Comparison of ENCODE assay signal across 16 cellular contexts in the genomic region with DNA sequence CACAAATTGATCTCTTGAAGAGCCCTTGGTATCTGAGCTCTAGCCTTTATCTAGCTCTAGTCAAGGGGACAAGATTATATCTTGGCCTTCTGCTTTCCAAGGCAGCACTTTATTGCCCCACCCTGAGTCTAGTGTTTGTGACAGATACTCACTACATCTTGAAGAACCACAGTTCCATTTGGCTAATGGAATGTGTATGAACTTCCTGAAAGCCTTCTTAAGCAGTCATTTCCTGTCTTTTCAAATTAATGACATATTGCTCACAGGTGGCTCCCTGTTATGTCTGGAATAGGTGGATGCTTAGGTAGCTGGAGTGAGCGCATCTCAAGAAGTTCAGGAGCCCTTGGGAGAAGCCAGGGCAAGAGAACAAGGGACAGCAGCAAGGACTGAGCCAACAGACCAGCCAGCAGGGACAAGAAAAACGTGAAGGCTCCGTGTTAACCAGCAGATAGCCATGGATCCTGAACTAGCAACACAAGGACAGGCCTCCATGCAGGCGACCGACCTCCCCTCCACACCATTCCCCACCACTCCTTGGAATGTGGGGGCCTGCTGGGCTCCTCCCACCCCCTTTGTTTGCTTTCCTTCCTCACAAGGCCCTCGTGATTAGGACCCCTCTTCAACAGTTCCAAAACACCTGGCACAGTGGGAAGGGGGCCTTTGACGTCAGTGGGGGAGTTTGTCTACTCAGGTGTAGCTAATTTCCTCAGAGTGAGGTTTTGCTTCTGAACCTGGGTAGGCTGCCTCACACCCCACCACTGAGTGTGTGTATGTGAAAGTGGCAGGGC. TPM values are rescaled to one million over a fixed set of nuclear protein-coding genes. Genes with fewer than 3 reads are reported as not detected.
DNase-seq lines count a peak whose midpoint lies in the region; ATAC-seq, FAIRE-seq and TF ChIP-seq lines count a peak whose summit lies in the region.
"Had no signal": no experiment of that assay in that cellular context is flagged by ENCODE, and none has a peak within 500 bp of the region (broad histone marks: within the 10 kb centered on the region; RNA-seq: fewer than 3 reads in every experiment).

No MANE protein-coding gene starts in this region.

- BruUV-seq in PC-3 (replicated peaks; lab: Mats Ljungman, UMichigan): no TSS peak
- BruUV-seq in endothelial cell of umbilical vein (replicated peaks; lab: Mats Ljungman, UMichigan): no TSS peak

- H3K27me3 Mint-ChIP-seq in GM23338 (ENCODE audit: insufficient read depth, low read depth, poor library complexity): peaks cover 2% of the 10 kb centered on the region
- peaks cover 5% of the 10 kb centered on the region for H3K27me3 Mint-ChIP-seq in activated T-cell treated with anti-CD3 and anti-CD28 coated beads, Interleukin-2, amount 50 U/mL, for 72 hours (ENCODE audit: low read depth)

- H3K4me3 Mint-ChIP-seq in GM23338: no peak overlapping the region
- no peak overlapping the region for H3K4me3 Mint-ChIP-seq in activated T-cell treated with anti-CD3 and anti-CD28 coated beads, Interleukin-2, amount 50 U/mL, for 72 hours
- H3K4me3 Mint-ChIP-seq: CD8-positive, alpha-beta memory T cell; type B pancreatic cell had no signal

- CTCF ChIA-PET in PC-3 (lab: Charles Lee): no interaction called here
- CTCF ChIA-PET in endothelial cell of umbilical vein (lab: Charles Lee): interaction anchor here (1.0 kb wide), 1 partner anchor 227 kb away, joined by 3 read pairs; no protein-coding TSS in a partner anchor

- no peaks in the 10 kb centered on the region for H3K9me1 ChIP-seq in endothelial cell of umbilical vein (replicated peaks; ENCODE audit: control insufficient read depth, extremely low read depth, insufficient read depth, low read length)

- no peaks in the 10 kb centered on the region for H3K9me3 ChIP-seq in PC-3 (ENCODE audit: low read length)
- H3K9me3 ChIP-seq in endothelial cell of umbilical vein (replicated peaks; ENCODE audit: control insufficient read depth, insufficient read depth, low read length): no peaks in the 10 kb centered on the region

- ATAC-seq in GM23338: peak; percentile 48
- ATAC-seq in PC-3: peak; percentile 56
- no peak for ATAC-seq in HG03565 (IDR thresholded peaks at IDR 0.05; ENCODE audit: unreplicated experiment)
- no peak for ATAC-seq in activated T-cell treated with anti-CD3 and anti-CD28 coated beads, Interleukin-2, amount 50 U/mL, for 72 hours (replicated peaks in 1 of 2)

- H3K4me1 ChIP-seq in GM23338 (ENCODE audit: insufficient read depth) (peaks cover 14% of the 10 kb centered on the region), PC-3 (ENCODE audit: insufficient read depth, low read length) (peaks cover 10% of the 10 kb centered on the region; the same call in 1 of the 2 replicates), endothelial cell of umbilical vein (ENCODE audit: control insufficient read depth, extremely low read depth, insufficient read depth, low read length) (peaks cover 2% of the 10 kb centered on the region)

- DNase-seq in GM23338 (ENCODE audit: low spot score) (no peak), PC-3 (peak; percentile 42), endothelial cell of umbilical vein (ENCODE audit: low read depth, low spot score) (no peak), renal cortical epithelial cell (ENCODE audit: low read depth) (peak; percentile 64), GM12892 (ENCODE audit: insufficient read length) (no peak)
- DNase-seq in activated T-cell treated with anti-CD3 and anti-CD28 coated beads, Interleukin-2, amount 50 U/mL, for 72 hours: no peak
- DNase-seq: activated CD4-positive, alpha-beta T cell treated with anti-CD3 and anti-CD28 coated beads, Interleukin-2, amount 50 U/mL, for 1 hour; CD8-positive, alpha-beta memory T cell; cortex of kidney; KG1; NCI-H187 treated with DMSO at 0.1 percent for 48 hours; NCI-H748 treated with DMSO at 0.1 percent for 48 hours; occipital lobe; stimulated activated CD4-positive, alpha-beta T cell treated with anti-CD3 and anti-CD28 coated beads, Interleukin-4, amount 100 ng/mL, for 4 hours had no signal

- no peaks in the 10 kb centered on the region for H3K79me2 ChIP-seq in GM23338 (replicated peaks; ENCODE audit: insufficient read depth)
- no peaks in the 10 kb centered on the region for H3K79me2 ChIP-seq in PC-3 (ENCODE audit: low read length)
- H3K79me2 ChIP-seq in endothelial cell of umbilical vein (ENCODE audit: control insufficient read depth, insufficient read depth, low read length): no peaks in the 10 kb centered on the region

- H3F3A ChIP-seq in GM23338 (replicated peaks; ENCODE audit: low read depth) (no peaks in the 10 kb centered on the region), PC-3 (ENCODE audit: low read length, unreplicated experiment) (no peaks in the 10 kb centered on the region)

- intact Hi-C loops in PC-3 (cut with micrococcal nuclease): no loop called here
- intact Hi-C loops in endothelial cell of umbilical vein (cut with micrococcal nuclease): no loop called here

- TF ChIP-seq CTCF in GM23338 (conservative IDR thresholded peaks at IDR 0.05; ENCODE audit: low read depth in 2 of 2): no peak
- no peak for TF ChIP-seq CTCF in PC-3 (conservative IDR thresholded peaks at IDR 0.05; ENCODE audit: low read depth, low read length)
- TF ChIP-seq CTCF in endothelial cell of umbilical vein (IDR thresholded peaks at IDR 0.05; ENCODE audit: extremely low read depth in 1 of 2, insufficient read depth in 1 of 2, low read depth in 1 of 2, low read length in 2 of 2): no peak

- no peaks in the 10 kb centered on the region for H3K27me3 ChIP-seq in GM23338 (ENCODE audit: insufficient read depth)
- no peaks in the 10 kb centered on the region for H3K27me3 ChIP-seq in PC-3 (ENCODE audit: low read length)
- no peaks in the 10 kb centered on the region for H3K27me3 ChIP-seq in endothelial cell of umbilical vein (ENCODE audit: control insufficient read depth in 2 of 2, insufficient read depth in 2 of 2, low read length in 2 of 2)

- FAIRE-seq in endothelial cell of umbilical vein (lab: Jason Lieb, UNC) (no peak), GM12892 (lab: Jason Lieb, UNC) (no peak)

- H3K4me3 ChIP-seq in GM23338 (no peak overlapping the region), PC-3 (ENCODE audit: low read length) (no peak overlapping the region), endothelial cell of umbilical vein (replicated peaks in 1 of 3; ENCODE audit: insufficient read depth in 1 of 3, low read depth in 1 of 3, low read length in 3 of 3) (no peak overlapping the region)

- H3K9me2 ChIP-seq in GM23338 (ENCODE audit: insufficient read depth): peaks cover 32% of the 10 kb centered on the region
- no peaks in the 10 kb centered on the region for H3K9me2 ChIP-seq in PC-3 (replicated peaks; ENCODE audit: low read length)

- POLR2A ChIA-PET in PC-3 (lab: Charles Lee; ENCODE audit: unreplicated experiment): no interaction called here
- POLR2A ChIA-PET in endothelial cell of umbilical vein (lab: Charles Lee): no interaction called here

- no peak overlapping the region for H2AFZ ChIP-seq in GM23338
- no peak overlapping the region for H2AFZ ChIP-seq in PC-3 (ENCODE audit: low read length)
- no peak overlapping the region for H2AFZ ChIP-seq in endothelial cell of umbilical vein (ENCODE audit: low read depth, low read length)

- H3K36me3 ChIP-seq in GM23338 (ENCODE audit: insufficient read depth) (no peaks in the 10 kb centered on the region), PC-3 (ENCODE audit: low read depth, low read length) (no peaks in the 10 kb centered on the region), endothelial cell of umbilical vein (ENCODE audit: control insufficient read depth in 2 of 2, extremely low read depth in 1 of 2, insufficient read depth in 2 of 2, low read length in 2 of 2) (no peaks in the 10 kb centered on the region)

- dilution Hi-C loops in endothelial cell of umbilical vein (cut with MboI; ENCODE audit: extremely low pct_ligation_motif_present, low sequenced_read_pairs): no loop called here

- peaks cover 18% of the 10 kb centered on the region for H3K4me1 Mint-ChIP-seq in GM23338
- H3K4me1 Mint-ChIP-seq in activated T-cell treated with anti-CD3 and anti-CD28 coated beads, Interleukin-2, amount 50 U/mL, for 72 hours (ENCODE audit: low read depth): peaks cover 17% of the 10 kb centered on the region

- H3K9ac ChIP-seq in PC-3 (ENCODE audit: low read length) (no peak overlapping the region), endothelial cell of umbilical vein (replicated peaks; ENCODE audit: extremely low read depth, insufficient read depth, low read length) (no peak overlapping the region)

- no peak overlapping the region for H3K27ac ChIP-seq in GM23338 (ENCODE audit: low read depth)
- no peak overlapping the region for H3K27ac ChIP-seq in PC-3 (ENCODE audit: low read length)
- no peak overlapping the region for H3K27ac ChIP-seq in endothelial cell of umbilical vein (ENCODE audit: insufficient read depth, low read depth, low read length)

- H3K4me2 ChIP-seq in GM23338 (peak overlapping the region; percentile 23; the same call in 1 of the 2 replicates), PC-3 (ENCODE audit: low read length) (no peak overlapping the region), endothelial cell of umbilical vein (ENCODE audit: insufficient read depth, low read length) (no peak overlapping the region)

- H3K36me3 Mint-ChIP-seq in GM23338 (ENCODE audit: low read depth): no peaks in the 10 kb centered on the region
- H3K36me3 Mint-ChIP-seq in activated T-cell treated with anti-CD3 and anti-CD28 coated beads, Interleukin-2, amount 50 U/mL, for 72 hours (ENCODE audit: insufficient read depth in 2 of 2): no peaks in the 10 kb centered on the region
- H3K36me3 Mint-ChIP-seq: type B pancreatic cell had no signal

- no peak overlapping the region for H3K27ac Mint-ChIP-seq in GM23338
- no peak overlapping the region for H3K27ac Mint-ChIP-seq in activated T-cell treated with anti-CD3 and anti-CD28 coated beads, Interleukin-2, amount 50 U/mL, for 72 hours
- H3K27ac Mint-ChIP-seq: CD8-positive, alpha-beta memory T cell; type B pancreatic cell had no signal

- H3K9me3 Mint-ChIP-seq in GM23338: no peaks in the 10 kb centered on the region; the same call in 2 of the 3 replicates
- H3K9me3 Mint-ChIP-seq in activated T-cell treated with anti-CD3 and anti-CD28 coated beads, Interleukin-2, amount 50 U/mL, for 72 hours: no peaks in the 10 kb centered on the region
- H3K9me3 Mint-ChIP-seq: CD8-positive, alpha-beta memory T cell had no signal

- no peak for TF ChIP-seq POLR2A in endothelial cell of umbilical vein (IDR thresholded peaks at IDR 0.05; ENCODE audit: low read depth, low read length)
- TF ChIP-seq POLR2A in GM12892 (IDR thresholded peaks at IDR 0.05; ENCODE audit: low read depth, low read length): no peak

- H4K20me1 ChIP-seq in GM23338 (replicated peaks; ENCODE audit: insufficient read depth) (no peaks in the 10 kb centered on the region), PC-3 (ENCODE audit: low read length) (no peaks in the 10 kb centered on the region), endothelial cell of umbilical vein (replicated peaks; ENCODE audit: control insufficient read depth, extremely low read depth, insufficient read depth, low read length) (no peaks in the 10 kb centered on the region)

RNA-seq across cellular contexts. Expression of gene SLC14A2, which starts 37.6 kb away (rescaled TPM):
- total RNA-seq in GM23338 (2014; rRNA removed; shearing (Covaris generic)): 0.04 and 0.24 TPM in 2 replicates
- polyA plus RNA-seq in GM23338 (2016; fragmentation: Nextera tagmentation; extraction: Ambion mirVana) (not detected in 2 replicates), endothelial cell of umbilical vein (0.01 and 0.02 TPM in 2 replicates)
- total RNA-seq in PC-3 (2014; rRNA removed) (not detected in 2 replicates), endothelial cell of umbilical vein (not detected in 2 replicates), renal cortical epithelial cell (0.60 TPM in 1 of 2 replicates, not detected in the other)
- not detected in 2 replicates for polyA plus RNA-seq in endothelial cell of umbilical vein (2011; cell fraction: cytosol; rRNA removed)
- polyA plus RNA-seq in endothelial cell of umbilical vein (2011; cell fraction: nucleus; rRNA removed): not detected in 2 replicates
- polyA plus RNA-seq in endothelial cell of umbilical vein (2012): not detected in 2 replicates
- not detected in 2 replicates for polyA minus RNA-seq in endothelial cell of umbilical vein
- not detected for polyA minus RNA-seq in endothelial cell of umbilical vein (2011; cell fraction: cytosol; rRNA and poly(A)+ RNA removed)
- polyA minus RNA-seq in endothelial cell of umbilical vein (2011; cell fraction: nucleus; rRNA and poly(A)+ RNA removed): not detected in 2 replicates
- polyA plus RNA-seq in GM12892 (2012; ENCODE audit: missing spikeins): 0.06 TPM
- total RNA-seq in activated T-cell treated with anti-CD3 and anti-CD28 coated beads, Interleukin-2, amount 50 U/mL, for 72 hours: under 1 TPM; 0.07 to 0.09 TPM

Comparison
In these comparisons a context has a peak if more than half of its experiments do, and no peak if none do; other contexts are left out.
1. ATAC-seq: peak in GM23338 (single experiment) and PC-3 (single experiment); none in HG03565 (single experiment) and activated T-cell treated with anti-CD3 and anti-CD28 coated beads, Interleukin-2, amount 50 U/mL, for 72 hours (0 of 2).
2. DNase-seq: peak in PC-3 (single experiment) and renal cortical epithelial cell (single experiment); none in GM23338 (single experiment), endothelial cell of umbilical vein (single experiment), GM12892 (single experiment) and activated T-cell treated with anti-CD3 and anti-CD28 coated beads, Interleukin-2, amount 50 U/mL, for 72 hours (0 of 2).